Comparison of ENCODE assay signal across 8 cellular contexts in genomic region chr4:152679414-152680281, GRCh38. TPM values are rescaled to one million over a fixed set of nuclear protein-coding genes. Genes with fewer than 3 reads are reported as not detected.
DNase-seq lines count a peak whose midpoint lies in the region; ATAC-seq and TF ChIP-seq lines count a peak whose summit lies in the region.

TMEM154 (minus strand) TSS chr4:152679997; CDS start chr4:152679933, 64 bp downstream.

- peak within 1 kb of the TSS; percentile 67 for H2BK120ac ChIP-seq in trophoblast cell (ENCODE audit: insufficient read depth, low read length, poor library complexity)

- peak within 1 kb of the TSS; percentile 80 for H3K4me3 ChIP-seq in CD8-positive, alpha-beta memory T cell (ENCODE audit: low read length)
- H3K4me3 ChIP-seq in trophoblast cell (ENCODE audit: low read depth, low read length) (peak within 1 kb of the TSS; percentile 55), tibial nerve (peak within 1 kb of the TSS; percentile 20 to 57 (median 46))

- no peak for TF ChIP-seq POLR2A in tibial nerve (IDR thresholded peaks at IDR 0.05)

- no CpG with 5 or more reads among the region's 32 CpGs for WGBS in trophoblast cell (ENCODE audit: extremely low coverage, insufficient coverage, insufficient read length)
- WGBS in tibial nerve, 2 donors, result 6 to 7% methylated on average over 22 to 32 of the region's 32 CpGs

- H3K4ac ChIP-seq in trophoblast cell (ENCODE audit: low read depth, low read length), result peak within 1 kb of the TSS; percentile 84

- no peaks in the 10 kb centered on the region for H3K9me3 ChIP-seq in CD8-positive, alpha-beta memory T cell (ENCODE audit: low read length)
- H3K9me3 ChIP-seq in trophoblast cell (ENCODE audit: insufficient read depth, low read depth, low read length) (no peaks in the 10 kb centered on the region), tibial nerve (no peaks in the 10 kb centered on the region)

- POLR2A ChIA-PET in CD8-positive, alpha-beta memory T cell (lab: Charles Lee), result interaction anchor here (0.7 to 2.3 kb wide), 4 partner anchors 16 to 391 kb away, joined by 3 to 22 read pairs (median 6); partner anchors contain the start of genes ARFIP1, FBXW7 and TIGD4

- H3K27me3 Mint-ChIP-seq in CD8-positive, alpha-beta memory T cell, result peaks cover 0 to 1% of the 10 kb centered on the region in 2 donors
- no peaks in the 10 kb centered on the region for H3K27me3 Mint-ChIP-seq in activated naive CD4-positive, alpha-beta T cell treated with anti-CD3 and anti-CD28 coated beads, Interleukin-2, amount 10 ng/mL, durations not matched to agents 7 days and 5 days

- H2AFZ ChIP-seq in trophoblast cell (ENCODE audit: insufficient read depth, low read length, poor library complexity), result peak within 1 kb of the TSS; percentile 88

- H3K4me1 Mint-ChIP-seq in CD8-positive, alpha-beta memory T cell, result peaks cover 41 to 54% (median 53%) of the 10 kb centered on the region in 3 donors
- H3K4me1 Mint-ChIP-seq in activated naive CD4-positive, alpha-beta T cell treated with anti-CD3 and anti-CD28 coated beads, Interleukin-2, amount 10 ng/mL, durations not matched to agents 7 days and 5 days, result peaks cover 68% of the 10 kb centered on the region

- H3K4me3 Mint-ChIP-seq in CD8-positive, alpha-beta memory T cell, result peak within 1 kb of the TSS; percentile 92 to 98 (median 95)
- H3K4me3 Mint-ChIP-seq in activated naive CD4-positive, alpha-beta T cell treated with anti-CD3 and anti-CD28 coated beads, Interleukin-2, amount 10 ng/mL, durations not matched to agents 7 days and 5 days, result peak within 1 kb of the TSS; percentile 92

- no peaks in the 10 kb centered on the region for H3K36me3 ChIP-seq in CD8-positive, alpha-beta memory T cell (ENCODE audit: insufficient read depth, low read length)
- H3K36me3 ChIP-seq in trophoblast cell (ENCODE audit: control insufficient read depth in 1 of 2, insufficient read depth in 2 of 2, low read length in 2 of 2) (no peaks in the 10 kb centered on the region), tibial nerve (no peaks in the 10 kb centered on the region)

- no peak within 1 kb of the TSS for H3K9ac ChIP-seq in trophoblast cell (ENCODE audit: low read length)

- H3K23ac ChIP-seq in trophoblast cell (ENCODE audit: low read length), result no peak within 1 kb of the TSS

- peak; percentile 53 to 80 (median 71) for DNase-seq in CD8-positive, alpha-beta memory T cell
- DNase-seq in SK-N-DZ (ENCODE audit: low spot score) (peak; percentile 28), Right ventricle myocardium inferior (ENCODE audit: missing footprints) (peak; percentile 86), trophoblast cell (peak; percentile 73 to 87), tibial nerve (ENCODE audit: low spot score in 2 of 2) (peak; percentile 23 to 33)
- peak; percentile 85 for DNase-seq in activated naive CD4-positive, alpha-beta T cell treated with anti-CD3 and anti-CD28 coated beads, Interleukin-2, amount 10 ng/mL, durations not matched to agents 7 days and 5 days

- peaks cover 20% of the 10 kb centered on the region for H3K79me1 ChIP-seq in trophoblast cell (ENCODE audit: low read length)

- peak within 1 kb of the TSS; percentile 71 for H4K8ac ChIP-seq in trophoblast cell (ENCODE audit: low read depth, low read length)

- no peaks in the 10 kb centered on the region for H3K27me3 ChIP-seq in CD8-positive, alpha-beta memory T cell (ENCODE audit: insufficient read depth, low read length, poor library complexity, severe bottlenecking)
- no peaks in the 10 kb centered on the region for H3K27me3 ChIP-seq in trophoblast cell (ENCODE audit: insufficient read depth, low read length)
- H3K27me3 ChIP-seq in tibial nerve, result no peaks in the 10 kb centered on the region

- no peak for TF ChIP-seq CTCF in tibial nerve (IDR thresholded peaks at IDR 0.05)

- H3K14ac ChIP-seq in trophoblast cell (ENCODE audit: low read length), result peak within 1 kb of the TSS; percentile 55

- no peaks in the 10 kb centered on the region for H3K79me2 ChIP-seq in trophoblast cell (ENCODE audit: control insufficient read depth, insufficient read depth, low read length, poor library complexity)

- H3K4me2 ChIP-seq in trophoblast cell (ENCODE audit: low read length), result peak within 1 kb of the TSS; percentile 68

- no peaks in the 10 kb centered on the region for H3K9me3 Mint-ChIP-seq in CD8-positive, alpha-beta memory T cell
- H3K9me3 Mint-ChIP-seq in activated naive CD4-positive, alpha-beta T cell treated with anti-CD3 and anti-CD28 coated beads, Interleukin-2, amount 10 ng/mL, durations not matched to agents 7 days and 5 days, result no peaks in the 10 kb centered on the region

- peak within 1 kb of the TSS; percentile 76 for H2BK5ac ChIP-seq in trophoblast cell (ENCODE audit: low read depth, low read length, poor library complexity)

- CTCF ChIA-PET in CD8-positive, alpha-beta memory T cell (lab: Charles Lee), result interaction anchor here (0.5 to 1.6 kb wide), 6 partner anchors 16 to 178 kb away, joined by 3 to 5 read pairs (median 4); no protein-coding TSS in a partner anchor
- CTCF ChIA-PET in activated naive CD4-positive, alpha-beta T cell treated with anti-CD3 and anti-CD28 coated beads, Interleukin-2, amount 10 ng/mL, durations not matched to agents 7 days and 5 days (lab: Charles Lee), result interaction anchor here (1.0 to 1.2 kb wide), 3 partner anchors 143 to 219 kb away, joined by 3 to 4 read pairs (median 3); no protein-coding TSS in a partner anchor

- peak within 1 kb of the TSS; percentile 88 for H2BK12ac ChIP-seq in trophoblast cell (ENCODE audit: low read length)

- H2AK5ac ChIP-seq in trophoblast cell (ENCODE audit: low read length), result peak within 1 kb of the TSS; percentile 37

- peak within 1 kb of the TSS; percentile 69 to 99 (median 94) for H3K27ac Mint-ChIP-seq in CD8-positive, alpha-beta memory T cell
- peak within 1 kb of the TSS; percentile 97 for H3K27ac Mint-ChIP-seq in activated naive CD4-positive, alpha-beta T cell treated with anti-CD3 and anti-CD28 coated beads, Interleukin-2, amount 10 ng/mL, durations not matched to agents 7 days and 5 days

- intact Hi-C loops in Right ventricle myocardium inferior (cut with DNase I), result no loop called here

- peak within 1 kb of the TSS; percentile 64 for H3K18ac ChIP-seq in trophoblast cell (ENCODE audit: low read length)

- H3K4me1 ChIP-seq in CD8-positive, alpha-beta memory T cell (ENCODE audit: insufficient read depth, low read length), result peaks cover 18% of the 10 kb centered on the region
- H3K4me1 ChIP-seq in trophoblast cell (ENCODE audit: control insufficient read depth in 1 of 2, insufficient read depth in 2 of 2, low read length in 2 of 2), result peaks cover 22 to 25% of the 10 kb centered on the region in 2 experiments
- H3K4me1 ChIP-seq in tibial nerve, result peaks cover 0 to 16% (median 9%) of the 10 kb centered on the region in 4 donors

- H4K12ac ChIP-seq in trophoblast cell (ENCODE audit: low read depth, low read length), result peak within 1 kb of the TSS; percentile 32

- H3K27ac ChIP-seq in CD8-positive, alpha-beta memory T cell (ENCODE audit: low read depth, low read length), result peak within 1 kb of the TSS; percentile 60
- H3K27ac ChIP-seq in trophoblast cell (ENCODE audit: low read depth, low read length), result peak within 1 kb of the TSS; percentile 83
- H3K27ac ChIP-seq in tibial nerve, result peak within 1 kb of the TSS in 3 of 4 donors; percentile 25 to 64 (median 48)

- H3K36me3 Mint-ChIP-seq in CD8-positive, alpha-beta memory T cell, result peaks cover 0 to 13% (median 2%) of the 10 kb centered on the region in 3 donors
- peaks cover 31% of the 10 kb centered on the region for H3K36me3 Mint-ChIP-seq in activated naive CD4-positive, alpha-beta T cell treated with anti-CD3 and anti-CD28 coated beads, Interleukin-2, amount 10 ng/mL, durations not matched to agents 7 days and 5 days

- TF ChIP-seq EP300 in tibial nerve (IDR thresholded peaks at IDR 0.05), result peak in 1 of 2 donors; percentile 33

- H4K91ac ChIP-seq in trophoblast cell (ENCODE audit: low read depth, low read length), result peak within 1 kb of the TSS; percentile 85

- peak; percentile 73 for ATAC-seq in GM19372 (IDR thresholded peaks at IDR 0.05; ENCODE audit: low read depth, unreplicated experiment)
- peak; percentile 58 for ATAC-seq in HG03520 (IDR thresholded peaks at IDR 0.05; ENCODE audit: unreplicated experiment)
- peak; percentile 70 for ATAC-seq in Right ventricle myocardium inferior

RNA-seq across cellular contexts. Expression of gene TMEM154, which starts in this region (rescaled TPM):
- total RNA-seq in CD8-positive, alpha-beta memory T cell, result 10 to 100 TPM; 11.5 to 12.5 TPM
- 35.1 TPM for polyA plus RNA-seq in CD8-positive, alpha-beta memory T cell
- not detected in 2 replicates for polyA plus RNA-seq in SK-N-DZ (2014; cell fraction: cytosol; rRNA removed)
- not detected in 2 replicates for polyA plus RNA-seq in SK-N-DZ (2014; cell fraction: nucleus; rRNA removed)
- total RNA-seq in Right ventricle myocardium inferior (3.2 TPM), tibial nerve (1 to 10 TPM in 2 of 4 donors, under 1 TPM in 2; 0.44 to 1.8 (median 1.1) TPM)
- polyA plus RNA-seq in trophoblast cell (2013), result 7.5 and 8.3 TPM in 2 replicates

Comparison
In these comparisons a context has a peak if more than half of its experiments do, and no peak if none do; other contexts are left out.
1. Peak in every context shown above with its lines: DNase-seq, ATAC-seq, H3K4me3 ChIP-seq and H3K27ac ChIP-seq.
2. DNase-seq: peak in every context shown above with its lines; median percentile 86 in Right ventricle myocardium inferior; 85 in activated naive CD4-positive, alpha-beta T cell treated with anti-CD3 and anti-CD28 coated beads, Interleukin-2, amount 10 ng/mL, durations not matched to agents 7 days and 5 days; 80 in trophoblast cell; 71 in CD8-positive, alpha-beta memory T cell; 28 in SK-N-DZ; 28 in tibial nerve.